9 cellular contexts compared by ENCODE assay signal in the genomic region with DNA sequence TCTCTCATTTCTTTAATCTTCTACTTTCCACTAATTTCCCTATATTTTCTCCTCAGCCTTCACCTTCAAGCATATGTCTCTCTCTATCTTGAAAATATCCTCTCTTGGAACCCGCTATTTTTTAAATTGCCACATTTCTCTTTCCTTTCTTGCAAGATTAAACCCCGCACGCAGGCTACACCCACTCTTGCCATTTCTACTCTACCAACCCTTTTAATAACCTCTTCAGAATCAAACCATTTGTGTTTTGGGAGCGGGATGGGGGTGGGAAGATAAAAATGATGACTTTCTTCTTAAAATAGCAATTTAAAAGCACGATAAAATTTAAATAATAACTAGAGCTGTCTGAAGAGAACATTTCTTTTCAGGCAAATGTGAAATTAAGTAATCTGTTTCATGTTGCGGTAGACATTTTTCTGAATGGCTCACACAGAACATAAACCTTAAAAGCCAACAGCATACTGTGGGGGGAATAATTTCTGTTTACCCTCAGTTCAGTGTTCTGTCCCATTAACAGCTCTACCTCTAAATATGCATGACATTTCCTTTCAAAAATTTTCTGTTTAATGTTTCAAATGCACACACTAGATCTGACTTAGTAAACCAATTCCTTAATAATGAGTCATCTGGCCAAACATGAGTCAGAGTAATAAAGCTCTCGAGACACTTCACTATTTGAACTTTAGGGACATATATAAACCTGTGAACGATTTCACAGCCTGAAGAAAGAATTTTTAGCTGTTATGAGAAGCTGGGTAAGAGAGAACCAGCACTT. TPM values are rescaled to one million over a fixed set of nuclear protein-coding genes. Genes with fewer than 3 reads are reported as not detected.
DNase-seq lines count a peak whose midpoint lies in the region; ATAC-seq and TF ChIP-seq lines count a peak whose summit lies in the region.
"Had no signal": no experiment of that assay in that cellular context is flagged by ENCODE, and none has a peak within 500 bp of the region (broad histone marks: within the 10 kb centered on the region; RNA-seq: fewer than 3 reads in every experiment).

No MANE protein-coding gene starts in this region.

- no peak overlapping the region for H3K4me3 ChIP-seq in kidney epithelial cell (ENCODE audit: low read depth, low read length)

- H3K27me3 ChIP-seq in kidney epithelial cell (ENCODE audit: control insufficient read depth, insufficient read depth, low read length), result no peaks in the 10 kb centered on the region

- DNase-seq in ACHN, result peak; percentile 95
- DNase-seq in kidney epithelial cell (ENCODE audit: low read depth), result peak; percentile 88
- DNase-seq in cerebellar cortex (ENCODE audit: low spot score), result no peak
- DNase-seq in mucosa of gallbladder (ENCODE audit: low spot score), result no peak
- DNase-seq: activated CD4-positive, alpha-beta T cell treated with anti-CD3 and anti-CD28 coated beads for 4 hours had no signal

- ATAC-seq in HG02759 (IDR thresholded peaks at IDR 0.05; ENCODE audit: unreplicated experiment) (peak; percentile 52), SK-N-SH treated with all-trans-retinoic acid at 6 μM for 48 hours (peak; percentile 82), HG02678 (IDR thresholded peaks at IDR 0.05; ENCODE audit: unreplicated experiment) (no peak), HG02571 (IDR thresholded peaks at IDR 0.05; ENCODE audit: unreplicated experiment) (no peak)

- in situ Hi-C loops in ACHN (cut with HindIII; ENCODE audit: low pct_ligation_motif_present, low pct_unique_long_range_greater_than_20kb, low sequenced_read_pairs), result no loop called here

- no peak for TF ChIP-seq CTCF in kidney epithelial cell (IDR thresholded peaks at IDR 0.05; ENCODE audit: insufficient read depth, low read length, poor library complexity, severe bottlenecking)

- H3K36me3 ChIP-seq in kidney epithelial cell (ENCODE audit: control insufficient read depth, insufficient read depth, low read length), result no peaks in the 10 kb centered on the region

TF ChIP-seq in SK-N-SH treated with all-trans-retinoic acid at 6 μM for 48 hours, 23 proteins besides CTCF, POLR2A, EP300 and RAD21 (continues in another document):
- TF ChIP-seq ZNF8 (CRISPR knock-in tag; IDR thresholded peaks at IDR 0.05) (no peak), ESRRG (CRISPR knock-in tag; IDR thresholded peaks at IDR 0.05) (no peak), BACH2 (CRISPR knock-in tag; IDR thresholded peaks at IDR 0.05; ENCODE audit: borderline replicate concordance) (no peak), ISL1 (CRISPR knock-in tag; IDR thresholded peaks at IDR 0.05) (peak; percentile 87), ARNTL (CRISPR knock-in tag; IDR thresholded peaks at IDR 0.05; ENCODE audit: borderline replicate concordance, low read depth) (no peak), SNAI2 (CRISPR knock-in tag; IDR thresholded peaks at IDR 0.05) (no peak), TCF4 (CRISPR knock-in tag; IDR thresholded peaks at IDR 0.05; ENCODE audit: borderline replicate concordance) (no peak), ZFP3 (CRISPR knock-in tag; IDR thresholded peaks at IDR 0.05) (no peak), PPARA (CRISPR knock-in tag; IDR thresholded peaks at IDR 0.05; ENCODE audit: borderline replicate concordance) (no peak), ZNF565 (CRISPR knock-in tag; conservative IDR thresholded peaks at IDR 0.05; ENCODE audit: low read depth) (no peak), ZC3H10 (CRISPR knock-in tag; IDR thresholded peaks at IDR 0.05) (peak; percentile 57; the same call in 1 of the 2 replicates), RARB (CRISPR knock-in tag; IDR thresholded peaks at IDR 0.05) (no peak), TOX (CRISPR knock-in tag; IDR thresholded peaks at IDR 0.05; ENCODE audit: borderline replicate concordance) (peak; percentile 88), GLIS3 (CRISPR knock-in tag; IDR thresholded peaks at IDR 0.05) (no peak), ZFP30 (CRISPR knock-in tag; IDR thresholded peaks at IDR 0.05) (no peak), ZNF70 (CRISPR knock-in tag; IDR thresholded peaks at IDR 0.05) (no peak)
- TF ChIP-seq, protein P1, sequence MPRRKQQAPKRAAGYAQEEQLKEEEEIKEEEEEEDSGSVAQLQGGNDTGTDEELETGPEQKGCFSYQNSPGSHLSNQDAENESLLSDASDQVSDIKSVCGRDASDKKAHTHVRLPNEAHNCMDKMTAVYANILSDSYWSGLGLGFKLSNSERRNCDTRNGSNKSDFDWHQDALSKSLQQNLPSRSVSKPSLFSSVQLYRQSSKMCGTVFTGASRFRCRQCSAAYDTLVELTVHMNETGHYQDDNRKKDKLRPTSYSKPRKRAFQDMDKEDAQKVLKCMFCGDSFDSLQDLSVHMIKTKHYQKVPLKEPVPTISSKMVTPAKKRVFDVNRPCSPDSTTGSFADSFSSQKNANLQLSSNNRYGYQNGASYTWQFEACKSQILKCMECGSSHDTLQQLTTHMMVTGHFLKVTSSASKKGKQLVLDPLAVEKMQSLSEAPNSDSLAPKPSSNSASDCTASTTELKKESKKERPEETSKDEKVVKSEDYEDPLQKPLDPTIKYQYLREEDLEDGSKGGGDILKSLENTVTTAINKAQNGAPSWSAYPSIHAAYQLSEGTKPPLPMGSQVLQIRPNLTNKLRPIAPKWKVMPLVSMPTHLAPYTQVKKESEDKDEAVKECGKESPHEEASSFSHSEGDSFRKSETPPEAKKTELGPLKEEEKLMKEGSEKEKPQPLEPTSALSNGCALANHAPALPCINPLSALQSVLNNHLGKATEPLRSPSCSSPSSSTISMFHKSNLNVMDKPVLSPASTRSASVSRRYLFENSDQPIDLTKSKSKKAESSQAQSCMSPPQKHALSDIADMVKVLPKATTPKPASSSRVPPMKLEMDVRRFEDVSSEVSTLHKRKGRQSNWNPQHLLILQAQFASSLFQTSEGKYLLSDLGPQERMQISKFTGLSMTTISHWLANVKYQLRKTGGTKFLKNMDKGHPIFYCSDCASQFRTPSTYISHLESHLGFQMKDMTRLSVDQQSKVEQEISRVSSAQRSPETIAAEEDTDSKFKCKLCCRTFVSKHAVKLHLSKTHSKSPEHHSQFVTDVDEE (CRISPR knock-in tag; IDR thresholded peaks at IDR 0.05), result no peak
- TF ChIP-seq, protein P2, sequence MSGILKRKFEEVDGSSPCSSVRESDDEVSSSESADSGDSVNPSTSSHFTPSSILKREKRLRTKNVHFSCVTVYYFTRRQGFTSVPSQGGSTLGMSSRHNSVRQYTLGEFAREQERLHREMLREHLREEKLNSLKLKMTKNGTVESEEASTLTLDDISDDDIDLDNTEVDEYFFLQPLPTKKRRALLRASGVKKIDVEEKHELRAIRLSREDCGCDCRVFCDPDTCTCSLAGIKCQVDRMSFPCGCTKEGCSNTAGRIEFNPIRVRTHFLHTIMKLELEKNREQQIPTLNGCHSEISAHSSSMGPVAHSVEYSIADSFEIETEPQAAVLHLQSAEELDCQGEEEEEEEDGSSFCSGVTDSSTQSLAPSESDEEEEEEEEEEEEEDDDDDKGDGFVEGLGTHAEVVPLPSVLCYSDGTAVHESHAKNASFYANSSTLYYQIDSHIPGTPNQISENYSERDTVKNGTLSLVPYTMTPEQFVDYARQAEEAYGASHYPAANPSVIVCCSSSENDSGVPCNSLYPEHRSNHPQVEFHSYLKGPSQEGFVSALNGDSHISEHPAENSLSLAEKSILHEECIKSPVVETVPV (CRISPR knock-in tag; IDR thresholded peaks at IDR 0.05), result no peak
- TF ChIP-seq, protein P3, sequence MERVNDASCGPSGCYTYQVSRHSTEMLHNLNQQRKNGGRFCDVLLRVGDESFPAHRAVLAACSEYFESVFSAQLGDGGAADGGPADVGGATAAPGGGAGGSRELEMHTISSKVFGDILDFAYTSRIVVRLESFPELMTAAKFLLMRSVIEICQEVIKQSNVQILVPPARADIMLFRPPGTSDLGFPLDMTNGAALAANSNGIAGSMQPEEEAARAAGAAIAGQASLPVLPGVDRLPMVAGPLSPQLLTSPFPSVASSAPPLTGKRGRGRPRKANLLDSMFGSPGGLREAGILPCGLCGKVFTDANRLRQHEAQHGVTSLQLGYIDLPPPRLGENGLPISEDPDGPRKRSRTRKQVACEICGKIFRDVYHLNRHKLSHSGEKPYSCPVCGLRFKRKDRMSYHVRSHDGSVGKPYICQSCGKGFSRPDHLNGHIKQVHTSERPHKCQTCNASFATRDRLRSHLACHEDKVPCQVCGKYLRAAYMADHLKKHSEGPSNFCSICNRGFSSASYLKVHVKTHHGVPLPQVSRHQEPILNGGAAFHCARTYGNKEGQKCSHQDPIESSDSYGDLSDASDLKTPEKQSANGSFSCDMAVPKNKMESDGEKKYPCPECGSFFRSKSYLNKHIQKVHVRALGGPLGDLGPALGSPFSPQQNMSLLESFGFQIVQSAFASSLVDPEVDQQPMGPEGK (CRISPR knock-in tag; IDR thresholded peaks at IDR 0.05; ENCODE audit: borderline replicate concordance), result no peak; the same call in 1 of the 2 replicates
- TF ChIP-seq, protein P4, sequence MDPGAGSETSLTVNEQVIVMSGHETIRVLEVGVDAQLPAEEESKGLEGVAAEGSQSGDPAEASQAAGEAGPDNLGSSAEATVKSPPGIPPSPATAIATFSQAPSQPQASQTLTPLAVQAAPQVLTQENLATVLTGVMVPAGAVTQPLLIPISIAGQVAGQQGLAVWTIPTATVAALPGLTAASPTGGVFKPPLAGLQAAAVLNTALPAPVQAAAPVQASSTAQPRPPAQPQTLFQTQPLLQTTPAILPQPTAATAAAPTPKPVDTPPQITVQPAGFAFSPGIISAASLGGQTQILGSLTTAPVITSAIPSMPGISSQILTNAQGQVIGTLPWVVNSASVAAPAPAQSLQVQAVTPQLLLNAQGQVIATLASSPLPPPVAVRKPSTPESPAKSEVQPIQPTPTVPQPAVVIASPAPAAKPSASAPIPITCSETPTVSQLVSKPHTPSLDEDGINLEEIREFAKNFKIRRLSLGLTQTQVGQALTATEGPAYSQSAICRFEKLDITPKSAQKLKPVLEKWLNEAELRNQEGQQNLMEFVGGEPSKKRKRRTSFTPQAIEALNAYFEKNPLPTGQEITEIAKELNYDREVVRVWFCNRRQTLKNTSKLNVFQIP (CRISPR knock-in tag; IDR thresholded peaks at IDR 0.05; ENCODE audit: borderline replicate concordance, low read depth), result peak; percentile 9; the same call in 1 of the 2 replicates
- TF ChIP-seq, protein P5, sequence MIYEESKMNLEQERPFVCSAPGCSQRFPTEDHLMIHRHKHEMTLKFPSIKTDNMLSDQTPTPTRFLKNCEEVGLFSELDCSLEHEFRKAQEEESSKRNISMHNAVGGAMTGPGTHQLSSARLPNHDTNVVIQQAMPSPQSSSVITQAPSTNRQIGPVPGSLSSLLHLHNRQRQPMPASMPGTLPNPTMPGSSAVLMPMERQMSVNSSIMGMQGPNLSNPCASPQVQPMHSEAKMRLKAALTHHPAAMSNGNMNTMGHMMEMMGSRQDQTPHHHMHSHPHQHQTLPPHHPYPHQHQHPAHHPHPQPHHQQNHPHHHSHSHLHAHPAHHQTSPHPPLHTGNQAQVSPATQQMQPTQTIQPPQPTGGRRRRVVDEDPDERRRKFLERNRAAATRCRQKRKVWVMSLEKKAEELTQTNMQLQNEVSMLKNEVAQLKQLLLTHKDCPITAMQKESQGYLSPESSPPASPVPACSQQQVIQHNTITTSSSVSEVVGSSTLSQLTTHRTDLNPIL (CRISPR knock-in tag; IDR thresholded peaks at IDR 0.05; ENCODE audit: low read depth), result peak; percentile 67; the same call in 1 of the 2 replicates

RNA-seq across cellular contexts. Expression of a gene that starts 20.5 kb away (rescaled TPM):
- total RNA-seq in kidney epithelial cell (13.0 and 13.8 TPM in 2 replicates), mucosa of gallbladder (21.6 TPM)

Comparison
In these comparisons a context has a peak if more than half of its experiments do, and no peak if none do; other contexts are left out.
1. DNase-seq: peak in ACHN (single experiment) and kidney epithelial cell (single experiment); none in cerebellar cortex (single experiment) and mucosa of gallbladder (single experiment).
2. ATAC-seq: peak in HG02759 (single experiment) and SK-N-SH treated with all-trans-retinoic acid at 6 μM for 48 hours (single experiment); none in HG02678 (single experiment) and HG02571 (single experiment).